Comparison of ENCODE assay signal across 11 cellular contexts in genomic region chr3:190338717-190339116, GRCh38. TPM values are rescaled to one million over a fixed set of nuclear protein-coding genes. Genes with fewer than 3 reads are reported as not detected.
DNase-seq lines count a peak whose midpoint lies in the region; ATAC-seq and TF ChIP-seq lines count a peak whose summit lies in the region.
"Had no signal": no experiment of that assay in that cellular context is flagged by ENCODE, and none has a peak within 500 bp of the region (broad histone marks: within the 10 kb centered on the region; RNA-seq: fewer than 3 reads in every experiment).

No MANE protein-coding gene starts in this region.

- H3K79me1 ChIP-seq in mesenchymal stem cell (replicated peaks; ENCODE audit: low read length, poor library complexity, severe bottlenecking), result peaks cover 6% of the 10 kb centered on the region

- H4K8ac ChIP-seq in mesenchymal stem cell (ENCODE audit: low read length), result no peak overlapping the region

- H3K18ac ChIP-seq in mesenchymal stem cell (ENCODE audit: low read depth in 1 of 2, low read length in 2 of 2), result peak overlapping the region; percentile 37 to 63

- H3K27me3 ChIP-seq in body of pancreas, result no peaks in the 10 kb centered on the region
- H3K27me3 ChIP-seq in mesenchymal stem cell (ENCODE audit: control insufficient read depth in 1 of 2, insufficient read depth in 1 of 2, low read length in 2 of 2), result no peaks in the 10 kb centered on the region

- H3K23ac ChIP-seq in mesenchymal stem cell (ENCODE audit: low read length in 2 of 2), result no peak overlapping the region

- no peak for TF ChIP-seq CTCF in body of pancreas (IDR thresholded peaks at IDR 0.05)

- peak overlapping the region in 1 of 2 experiments; percentile 49 for H2BK12ac ChIP-seq in mesenchymal stem cell (ENCODE audit: low read length in 2 of 2)

- DNase-seq in LHCN-M2 (ENCODE audit: low read depth) (peak; percentile 45), body of pancreas (peak in 3 of 4 donors; percentile 39 to 48 (median 40)), mesenchymal stem cell (peak; percentile 60), foreskin melanocyte (no peak), NCI-H1694 (lab: John Stamatoyannopoulos, UW) (no peak)
- DNase-seq: effector CD4-positive, alpha-beta T cell; natural killer cell; NCI-H446 had no signal

- no peak overlapping the region for H3K14ac ChIP-seq in mesenchymal stem cell (ENCODE audit: low read length in 2 of 2)

- H3K36me3 ChIP-seq in body of pancreas (replicated peaks in 1 of 2; ENCODE audit: insufficient read depth in 1 of 2, low read depth in 2 of 2), result no peaks in the 10 kb centered on the region
- no peaks in the 10 kb centered on the region for H3K36me3 ChIP-seq in mesenchymal stem cell (ENCODE audit: control insufficient read depth in 1 of 2, insufficient read depth in 2 of 2, low read depth in 1 of 2, low read length in 2 of 2)

- H3K4me3 ChIP-seq in body of pancreas (no peak overlapping the region), mesenchymal stem cell (ENCODE audit: insufficient read depth in 1 of 2, low read depth in 1 of 2, low read length in 2 of 2) (no peak overlapping the region)

- no peak overlapping the region for H2BK15ac ChIP-seq in mesenchymal stem cell (ENCODE audit: low read depth, poor library complexity, severe bottlenecking)

- H2BK120ac ChIP-seq in mesenchymal stem cell (ENCODE audit: low read depth, low read length), result no peak overlapping the region

- no peak overlapping the region for H2AFZ ChIP-seq in mesenchymal stem cell (ENCODE audit: low read depth, low read length)

- H3K4me2 ChIP-seq in mesenchymal stem cell (ENCODE audit: low read length, poor library complexity, severe bottlenecking), result no peak overlapping the region

- peak; percentile 25 for ATAC-seq in GM18907 (IDR thresholded peaks at IDR 0.05; ENCODE audit: unreplicated experiment)
- peak; percentile 42 for ATAC-seq in body of pancreas
- no peak for ATAC-seq in HG02840 (IDR thresholded peaks at IDR 0.05; ENCODE audit: low FRiP score, unreplicated experiment)
- ATAC-seq in HG02973 (IDR thresholded peaks at IDR 0.05; ENCODE audit: unreplicated experiment), result no peak
- ATAC-seq: natural killer cell had no signal

- no peak overlapping the region for H2BK5ac ChIP-seq in mesenchymal stem cell (ENCODE audit: low read depth, low read length, poor library complexity, severe bottlenecking)

- no peaks in the 10 kb centered on the region for H3K9me3 ChIP-seq in body of pancreas
- no peaks in the 10 kb centered on the region for H3K9me3 ChIP-seq in mesenchymal stem cell (ENCODE audit: control insufficient read depth, low read length)

- H4K91ac ChIP-seq in mesenchymal stem cell (ENCODE audit: low read length), result no peak overlapping the region

- no peaks in the 10 kb centered on the region for H3K4me1 ChIP-seq in body of pancreas
- H3K4me1 ChIP-seq in mesenchymal stem cell (ENCODE audit: control insufficient read depth, insufficient read depth, low read depth, low read length), result peaks cover 2% of the 10 kb centered on the region

- intact Hi-C loops in body of pancreas (cut with DNase I), result no loop called here

- TF ChIP-seq POLR2A in body of pancreas (IDR thresholded peaks at IDR 0.05), result no peak

- H3K9ac ChIP-seq in mesenchymal stem cell (ENCODE audit: low read length), result no peak overlapping the region

- H2AK5ac ChIP-seq in mesenchymal stem cell (ENCODE audit: low read length, severe bottlenecking), result no peak overlapping the region

- peak overlapping the region; percentile 19 to 35 for H3K4ac ChIP-seq in mesenchymal stem cell (ENCODE audit: low read depth in 1 of 2, low read length in 2 of 2)

- H3K27ac ChIP-seq in body of pancreas, result no peak overlapping the region
- H3K27ac ChIP-seq in mesenchymal stem cell (ENCODE audit: low read length, poor library complexity, severe bottlenecking), result no peak overlapping the region

RNA-seq across cellular contexts. Expression of gene CLDN1, which starts 16.5 kb away (rescaled TPM):
- total RNA-seq in LHCN-M2 (2014; rRNA removed), result 0.06 TPM in 1 of 2 replicates, not detected in the other
- 0.29 TPM for polyA plus RNA-seq in LHCN-M2 (2012)
- 10 to 100 TPM; 33.3 to 57.9 TPM for total RNA-seq in body of pancreas
- 13.4 TPM for polyA plus RNA-seq in mesenchymal stem cell (2013, experiment 1 of 2)
- 14.1 TPM for polyA plus RNA-seq in mesenchymal stem cell (2013, experiment 2 of 2)
- total RNA-seq: natural killer cell had no signal

RNA-seq across cellular contexts. Expression of gene CLDN16, which starts 49.2 kb away (rescaled TPM):
- total RNA-seq in LHCN-M2 (2014; rRNA removed) (0.13 TPM in 1 of 2 replicates, not detected in the other), body of pancreas (1 to 10 TPM in 1 of 2 donors, not detected in 1; 4.4 TPM)
- polyA plus RNA-seq in LHCN-M2 (2012), result not detected
- polyA plus RNA-seq in mesenchymal stem cell (2013, experiment 1 of 2), result 0.03 TPM
- polyA plus RNA-seq in mesenchymal stem cell (2013, experiment 2 of 2), result 0.10 TPM
- total RNA-seq: natural killer cell had no signal

Comparison
In these comparisons a context has a peak if more than half of its experiments do, and no peak if none do; other contexts are left out.
1. ATAC-seq: peak in GM18907 (single experiment) and body of pancreas (single experiment); none in HG02840 (single experiment) and HG02973 (single experiment).
2. DNase-seq: peak in LHCN-M2 (single experiment), body of pancreas (3 of 4) and mesenchymal stem cell (single experiment); none in foreskin melanocyte (single experiment) and NCI-H1694 (single experiment).
3. RNA of gene CLDN1, which starts 16.5 kb away (total RNA-seq): 33.3 to 57.9 TPM in body of pancreas; 0.06 TPM in LHCN-M2; every median in the first group is over 10 times any median in the second.